7 cellular contexts compared by ENCODE assay signal in genomic region chr5:177362102-177362868, GRCh38. TPM values are rescaled to one million over a fixed set of nuclear protein-coding genes. Genes with fewer than 3 reads are reported as not detected.
DNase-seq lines count a peak whose midpoint lies in the region; ATAC-seq and TF ChIP-seq lines count a peak whose summit lies in the region.

No MANE protein-coding gene starts in this region.

- in situ Hi-C loops in gastrocnemius medialis (cut with MboI; ENCODE audit: low sequenced_read_pairs in 4 of 4) = no loop called here

- H3K4me3 ChIP-seq in HUES64 (ENCODE audit: low read length) = peak overlapping the region; percentile 70
- peak overlapping the region; percentile 51 to 66 (median 52) for H3K4me3 ChIP-seq in esophagus muscularis mucosa
- H3K4me3 ChIP-seq in gastrocnemius medialis = peak overlapping the region in 3 of 4 donors; percentile 50 to 58 (median 56)

- H3K4me1 ChIP-seq in HUES64 (ENCODE audit: insufficient read depth, low read length) = peaks cover 11% of the 10 kb centered on the region
- H3K4me1 ChIP-seq in esophagus muscularis mucosa = peaks cover 35 to 59% (median 46%) of the 10 kb centered on the region in 4 donors
- peaks cover 19 to 33% of the 10 kb centered on the region in 2 donors for H3K4me1 ChIP-seq in gastrocnemius medialis

- no peaks in the 10 kb centered on the region for H3K9me3 ChIP-seq in HUES64 (ENCODE audit: insufficient read depth, low read depth, low read length)
- no peaks in the 10 kb centered on the region for H3K9me3 ChIP-seq in esophagus muscularis mucosa
- no peaks in the 10 kb centered on the region for H3K9me3 ChIP-seq in gastrocnemius medialis

- ATAC-seq in gastrocnemius medialis (no peak), HG02642 (IDR thresholded peaks at IDR 0.05; ENCODE audit: poor library complexity, unreplicated experiment) (no peak)

- DNase-seq in activated CD4-positive, alpha-beta T cell treated with anti-CD3 and anti-CD28 coated beads for 4 hours = peak; percentile 56 to 73
- DNase-seq in esophagus muscularis mucosa (ENCODE audit: extremely low spot score) (no peak), gastrocnemius medialis (no peak), OCI-M2 (lab: John Stamatoyannopoulos, UW; ENCODE audit: unreplicated experiment) (no peak), globus pallidus (ENCODE audit: low spot score) (no peak)

- no peak for TF ChIP-seq EP300 in esophagus muscularis mucosa (IDR thresholded peaks at IDR 0.05)

- TF ChIP-seq CTCF in esophagus muscularis mucosa (IDR thresholded peaks at IDR 0.05) = no peak
- no peak for TF ChIP-seq CTCF in gastrocnemius medialis (IDR thresholded peaks at IDR 0.05 in 4 of 5, conservative IDR thresholded peaks at IDR 0.05 in 1 of 5)

- intact Hi-C loops in esophagus muscularis mucosa (cut with DNase I) = no loop called here
- intact Hi-C loops in gastrocnemius medialis (cut with DNase I; ENCODE audit: low total_unique reads) = no loop called here

- TF ChIP-seq POLR2A in esophagus muscularis mucosa (IDR thresholded peaks at IDR 0.05; ENCODE audit: low read depth) (no peak), gastrocnemius medialis (IDR thresholded peaks at IDR 0.05) (no peak)

- H3K36me3 ChIP-seq in HUES64 (ENCODE audit: insufficient read depth, low read length) (no peaks in the 10 kb centered on the region), esophagus muscularis mucosa (no peaks in the 10 kb centered on the region), gastrocnemius medialis (no peaks in the 10 kb centered on the region)

- 46% methylated on average over 19 of the region's 19 CpGs for WGBS in HUES64
- WGBS in esophagus muscularis mucosa = 63% methylated on average over 19 of the region's 19 CpGs

- H3K9ac ChIP-seq in HUES64 (ENCODE audit: low read depth, low read length) = peak overlapping the region; percentile 60; the same call in 1 of the 2 replicates

- H3K27ac ChIP-seq in HUES64 (ENCODE audit: low read depth, low read length) (no peak overlapping the region), esophagus muscularis mucosa (replicated peaks in 1 of 4) (peak overlapping the region in 2 of 4 donors; percentile 34 to 39), gastrocnemius medialis (no peak overlapping the region)

- H3K27me3 ChIP-seq in HUES64 (ENCODE audit: insufficient read depth, low read length) = peaks cover 11% of the 10 kb centered on the region; the same call in 1 of the 2 replicates
- H3K27me3 ChIP-seq in esophagus muscularis mucosa = no peaks in the 10 kb centered on the region
- H3K27me3 ChIP-seq in gastrocnemius medialis = no peaks in the 10 kb centered on the region

RNA-seq across cellular contexts. Expression of gene RGS14, which starts 4.6 kb away (rescaled TPM):
- 10.9 TPM for polyA plus RNA-seq in HUES64 (2013, experiment 1 of 2)
- 13.5 TPM for polyA plus RNA-seq in HUES64 (2013, experiment 2 of 2)
- 10 to 100 TPM in 2 of 4 donors, 1 to 10 TPM in 2; 3.7 to 18.3 (median 11.9) TPM for total RNA-seq in esophagus muscularis mucosa
- total RNA-seq in gastrocnemius medialis = 10 to 100 TPM in 1 of 4 donors, 1 to 10 TPM in 3; 1.6 to 25.9 (median 5.0) TPM

RNA-seq across cellular contexts. Expression of gene LMAN2, which starts 10.8 kb away (rescaled TPM):
- polyA plus RNA-seq in HUES64 (2013, experiment 1 of 2) = 124 TPM
- polyA plus RNA-seq in HUES64 (2013, experiment 2 of 2) = 117 TPM
- 100 to 1,000 TPM in 3 of 4 donors, 10 to 100 TPM in 1; 95.1 to 168 (median 128) TPM for total RNA-seq in esophagus muscularis mucosa
- total RNA-seq in gastrocnemius medialis = 100 to 1,000 TPM in 1 of 4 donors, 10 to 100 TPM in 3; 70.2 to 109 (median 86.6) TPM

RNA-seq across cellular contexts. Expression of gene SLC34A1, which starts 21.9 kb away (rescaled TPM):
- polyA plus RNA-seq in HUES64 (2013, experiment 1 of 2) = not detected
- not detected for polyA plus RNA-seq in HUES64 (2013, experiment 2 of 2)
- total RNA-seq in esophagus muscularis mucosa (not detected), gastrocnemius medialis (not detected)

RNA-seq across cellular contexts. Expression of gene PFN3, which starts 38.2 kb away (rescaled TPM):
- polyA plus RNA-seq in HUES64 (2013, experiment 1 of 2) = not detected
- polyA plus RNA-seq in HUES64 (2013, experiment 2 of 2) = not detected
- total RNA-seq in esophagus muscularis mucosa (not detected), gastrocnemius medialis (not detected)

RNA-seq across cellular contexts. Expression of gene F12, which starts 47.1 kb away (rescaled TPM):
- 0.60 TPM for polyA plus RNA-seq in HUES64 (2013, experiment 1 of 2)
- polyA plus RNA-seq in HUES64 (2013, experiment 2 of 2) = 1.4 TPM
- total RNA-seq in esophagus muscularis mucosa = under 1 TPM in 1 of 4 donors, not detected in 3; 0.17 TPM
- 1 to 10 TPM in 1 of 4 donors, under 1 TPM in 2, not detected in 1; 0.36 to 1.2 (median 0.95) TPM for total RNA-seq in gastrocnemius medialis

Comparison
In these comparisons a context has a peak if more than half of its experiments do, and no peak if none do; other contexts are left out.
1. DNase-seq: peak in activated CD4-positive, alpha-beta T cell treated with anti-CD3 and anti-CD28 coated beads for 4 hours (2 of 2); none in esophagus muscularis mucosa (single experiment), gastrocnemius medialis (0 of 2), OCI-M2 (single experiment) and globus pallidus (single experiment).
2. Peak in every context shown above with its lines, with median percentiles within 50 percentile points of each other: H3K4me3 ChIP-seq.